Comparison of ENCODE assay signal across 9 cellular contexts in genomic region chr3:71066849-71067261, GRCh38.
DNase-seq lines count a peak whose midpoint lies in the region; ATAC-seq, FAIRE-seq and TF ChIP-seq lines count a peak whose summit lies in the region.
"Had no signal": no experiment of that assay in that cellular context is flagged by ENCODE, and none has a peak within 500 bp of the region (broad histone marks: within the 10 kb centered on the region; RNA-seq: fewer than 3 reads in every experiment).

No MANE protein-coding gene starts in this region.

- H3K27me3 ChIP-seq in astrocyte (ENCODE audit: insufficient read depth, low read length) (no peaks in the 10 kb centered on the region), mesendoderm (ENCODE audit: insufficient read depth, low read length, poor library complexity) (no peaks in the 10 kb centered on the region), MM.1S (replicated peaks; ENCODE audit: insufficient read depth, low read length) (no peaks in the 10 kb centered on the region)

- H3K4me1 ChIP-seq in OCI-LY7 (ENCODE audit: insufficient read depth, low read length, poor library complexity, severe bottlenecking) (peaks cover 70% of the 10 kb centered on the region), astrocyte (ENCODE audit: insufficient read depth, low read length) (peaks cover 33% of the 10 kb centered on the region), mesendoderm (ENCODE audit: control insufficient read depth, low read depth, low read length) (no peaks in the 10 kb centered on the region), MM.1S (ENCODE audit: low read length) (peaks cover 17% of the 10 kb centered on the region)

- no peak overlapping the region for H3K23ac ChIP-seq in mesendoderm (ENCODE audit: low read length)

- BruUV-seq in OCI-LY7 (replicated peaks; lab: Mats Ljungman, UMichigan), result TSS peak; percentile 81

- DNase-seq in Daoy (ENCODE audit: low read depth), result peak; percentile 46
- DNase-seq in OCI-LY7 (ENCODE audit: low spot score), result peak; percentile 45
- peak; percentile 66 for DNase-seq in astrocyte (ENCODE audit: low read depth)
- peak; percentile 68 for DNase-seq in mesendoderm
- DNase-seq in DMS153 (lab: John Stamatoyannopoulos, UW), result no peak
- DNase-seq in MM.1S, result no peak

- no peaks in the 10 kb centered on the region for H3K36me3 ChIP-seq in OCI-LY7 (ENCODE audit: insufficient read depth, low read length)
- no peaks in the 10 kb centered on the region for H3K36me3 ChIP-seq in astrocyte (ENCODE audit: insufficient read depth, low read length)
- no peaks in the 10 kb centered on the region for H3K36me3 ChIP-seq in mesendoderm (ENCODE audit: control insufficient read depth, insufficient read depth, low read length)
- H3K36me3 ChIP-seq in MM.1S (replicated peaks; ENCODE audit: insufficient read depth, low read length), result no peaks in the 10 kb centered on the region

- H3K9ac ChIP-seq in astrocyte (ENCODE audit: low read length), result peak overlapping the region; percentile 98
- H3K9ac ChIP-seq in mesendoderm (ENCODE audit: low read length), result no peak overlapping the region
- H3K9ac ChIP-seq in MM.1S (ENCODE audit: low read length), result no peak overlapping the region

- H3K4me3 ChIP-seq in OCI-LY7 (ENCODE audit: low read depth, low read length, poor library complexity, severe bottlenecking) (peak overlapping the region; percentile 71), astrocyte (ENCODE audit: insufficient read depth, low read depth, low read length) (peak overlapping the region; percentile 1), mesendoderm (ENCODE audit: low read length) (no peak overlapping the region), MM.1S (ENCODE audit: low read length) (no peak overlapping the region)

- no peak overlapping the region for H3K4me3 Mint-ChIP-seq in astrocyte (ENCODE audit: unreplicated experiment)

- H2BK120ac ChIP-seq in mesendoderm (ENCODE audit: low read depth, low read length), result no peak overlapping the region

- no peak overlapping the region for H2AFZ ChIP-seq in OCI-LY7 (ENCODE audit: low read length)
- no peak overlapping the region for H2AFZ ChIP-seq in astrocyte (ENCODE audit: low read depth, low read length)
- H2AFZ ChIP-seq in MM.1S (ENCODE audit: low read length), result no peak overlapping the region

- H3K4me2 ChIP-seq in OCI-LY7 (ENCODE audit: low read length) (peak overlapping the region; percentile 90), astrocyte (ENCODE audit: low read length) (peak overlapping the region; percentile 97), mesendoderm (ENCODE audit: low read length) (no peak overlapping the region), MM.1S (ENCODE audit: low read depth, low read length) (no peak overlapping the region)

- no peak for FAIRE-seq in astrocyte (lab: Jason Lieb, UNC)

- H3K9me3 ChIP-seq in OCI-LY7 (ENCODE audit: low read length), result no peaks in the 10 kb centered on the region
- H3K9me3 ChIP-seq in astrocyte (ENCODE audit: insufficient read depth, low read depth, low read length), result no peaks in the 10 kb centered on the region
- no peaks in the 10 kb centered on the region for H3K9me3 ChIP-seq in MM.1S (replicated peaks; ENCODE audit: insufficient read depth, low read length)

- TF ChIP-seq CTCF in OCI-LY7 (conservative IDR thresholded peaks at IDR 0.05; ENCODE audit: low read length) (no peak), astrocyte (IDR thresholded peaks at IDR 0.05; ENCODE audit: insufficient read depth, low read depth, low read length) (no peak), MM.1S (IDR thresholded peaks at IDR 0.05; ENCODE audit: low read length) (no peak)

- H3K9me2 ChIP-seq in OCI-LY7 (ENCODE audit: insufficient read depth, low read length) (no peaks in the 10 kb centered on the region), MM.1S (replicated peaks; ENCODE audit: insufficient read depth, low read length) (no peaks in the 10 kb centered on the region)

- peak overlapping the region; percentile 75 for H3K27ac Mint-ChIP-seq in astrocyte (ENCODE audit: unreplicated experiment)

- no peak overlapping the region for H3K56ac ChIP-seq in mesendoderm (ENCODE audit: low read length)

- POLR2A ChIA-PET in OCI-LY7 (lab: Charles Lee), result no interaction called here

- no peak overlapping the region for H4K5ac ChIP-seq in mesendoderm (ENCODE audit: low read length)

- no peaks in the 10 kb centered on the region for H3K9me3 Mint-ChIP-seq in astrocyte (ENCODE audit: unreplicated experiment)

- intact Hi-C loops in OCI-LY7 (cut with micrococcal nuclease; ENCODE audit: unreplicated experiment), result loop anchor here (5.0 kb wide), 3 partner anchors 445 to 585 kb away; no protein-coding TSS in a partner anchor

- H3K18ac ChIP-seq in mesendoderm (ENCODE audit: low read length), result no peak overlapping the region

- no peaks in the 10 kb centered on the region for H3K27me3 Mint-ChIP-seq in astrocyte (ENCODE audit: low read depth, unreplicated experiment)

- H3K36me3 Mint-ChIP-seq in astrocyte (ENCODE audit: low read depth, unreplicated experiment), result no peaks in the 10 kb centered on the region

- H3F3A ChIP-seq in MM.1S (ENCODE audit: insufficient read depth, low read length), result peaks cover 26% of the 10 kb centered on the region

- H3K79me2 ChIP-seq in OCI-LY7 (ENCODE audit: insufficient read depth, low read depth, low read length), result peaks cover 61% of the 10 kb centered on the region; the same call in 1 of the 2 replicates
- peaks cover 93% of the 10 kb centered on the region for H3K79me2 ChIP-seq in astrocyte (ENCODE audit: insufficient read depth, low read length)
- H3K79me2 ChIP-seq in mesendoderm (ENCODE audit: control insufficient read depth, insufficient read depth, low read length), result no peaks in the 10 kb centered on the region
- peaks cover 20% of the 10 kb centered on the region for H3K79me2 ChIP-seq in MM.1S (ENCODE audit: low read length)

- no CpG with 5 or more reads among the region's 3 CpGs for WGBS in mesendoderm (ENCODE audit: extremely low coverage, insufficient coverage, low lambda C conversion rate)

- no peak overlapping the region for H2AK5ac ChIP-seq in mesendoderm (ENCODE audit: low read length)

- CTCF ChIA-PET in OCI-LY7 (lab: Charles Lee; ENCODE audit: unreplicated experiment), result no interaction called here

- H3K79me1 ChIP-seq in mesendoderm (ENCODE audit: low read length), result no peaks in the 10 kb centered on the region

- ATAC-seq in HG02884 (IDR thresholded peaks at IDR 0.05; ENCODE audit: unreplicated experiment) (no peak), esophagus mucosa (no peak)
- ATAC-seq: HCT116 had no signal

- H3K4me1 Mint-ChIP-seq in astrocyte (ENCODE audit: low read depth, unreplicated experiment), result peaks cover 53% of the 10 kb centered on the region

- no peak overlapping the region for H4K8ac ChIP-seq in mesendoderm (ENCODE audit: low read depth, low read length)

- peak overlapping the region; percentile 65 for H3K27ac ChIP-seq in OCI-LY7 (ENCODE audit: low read depth, low read length, poor library complexity, severe bottlenecking)
- H3K27ac ChIP-seq in astrocyte (ENCODE audit: low read depth, low read length), result peak overlapping the region; percentile 92
- H3K27ac ChIP-seq in mesendoderm (ENCODE audit: low read depth, low read length), result no peak overlapping the region
- H3K27ac ChIP-seq in MM.1S (ENCODE audit: low read length), result no peak overlapping the region

- H2BK5ac ChIP-seq in mesendoderm (ENCODE audit: low read length), result no peak overlapping the region

- H4K20me1 ChIP-seq in OCI-LY7 (ENCODE audit: insufficient read depth, low read length), result peaks cover 51% of the 10 kb centered on the region
- H4K20me1 ChIP-seq in astrocyte (ENCODE audit: insufficient read depth, low read length), result peaks cover 25% of the 10 kb centered on the region
- no peaks in the 10 kb centered on the region for H4K20me1 ChIP-seq in MM.1S (ENCODE audit: insufficient read depth, low read length)

- no peak overlapping the region for H3K4ac ChIP-seq in mesendoderm (ENCODE audit: low read depth, low read length)

- H2BK15ac ChIP-seq in mesendoderm (replicated peaks; ENCODE audit: low read depth), result no peak overlapping the region

Comparison
In these comparisons a context has a peak if more than half of its experiments do, and no peak if none do; other contexts are left out.
1. DNase-seq: peak in Daoy (single experiment), OCI-LY7 (single experiment), astrocyte (single experiment) and mesendoderm (single experiment); none in DMS153 (single experiment) and MM.1S (single experiment).
2. H3K27ac ChIP-seq: peak in OCI-LY7 (single experiment) and astrocyte (single experiment); none in mesendoderm (single experiment) and MM.1S (single experiment).
3. H3K4me2 ChIP-seq: peak in OCI-LY7 (single experiment) and astrocyte (single experiment); none in mesendoderm (single experiment) and MM.1S (single experiment).
4. H3K4me3 ChIP-seq: peak in OCI-LY7 (single experiment) and astrocyte (single experiment); none in mesendoderm (single experiment) and MM.1S (single experiment).